ENCODE assay signal across 28 cellular contexts in the genomic region with DNA sequence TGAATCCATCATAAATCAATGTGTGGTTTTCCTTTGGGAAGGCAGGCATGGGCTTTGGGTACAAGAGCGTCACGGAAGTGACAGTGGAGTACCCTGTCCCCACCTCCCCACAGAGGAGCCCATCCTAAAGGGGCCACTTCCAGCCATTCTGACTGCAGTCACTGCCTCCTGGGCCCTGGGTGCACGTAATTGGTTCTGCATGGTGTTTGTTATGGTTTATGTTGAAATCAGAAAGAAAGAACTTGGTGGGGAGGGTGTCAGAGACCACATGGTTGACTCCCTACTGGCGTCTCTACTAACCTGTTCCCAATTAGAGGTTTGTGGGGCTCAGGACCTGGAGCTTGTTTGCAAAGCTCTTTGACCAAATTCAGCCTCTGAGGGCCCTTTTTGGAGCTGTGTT. TPM values are rescaled to one million over a fixed set of nuclear protein-coding genes. Genes with fewer than 3 reads are reported as not detected.
DNase-seq lines count a peak whose midpoint lies in the region; ATAC-seq and TF ChIP-seq lines count a peak whose summit lies in the region.
"Had no signal": no experiment of that assay in that cellular context is flagged by ENCODE, and none has a peak within 500 bp of the region (broad histone marks: within the 10 kb centered on the region; RNA-seq: fewer than 3 reads in every experiment).

No MANE protein-coding gene starts in this region.

- no peaks in the 10 kb centered on the region for H3K27me3 ChIP-seq in AG04450 (ENCODE audit: control insufficient read depth, insufficient read depth, low read length)
- no peaks in the 10 kb centered on the region for H3K27me3 ChIP-seq in hepatocyte
- no peaks in the 10 kb centered on the region for H3K27me3 ChIP-seq in lower lobe of right lung (ENCODE audit: low read depth)
- H3K27me3 ChIP-seq: ascending aorta, left lung, neutrophil had no signal

- no peak overlapping the region for H3K27ac Mint-ChIP-seq in stimulated activated effector memory CD8-positive, alpha-beta T cell treated with anti-CD3 and anti-CD28 coated beads, Interleukin-12 subunit alpha, Interleukin-12 subunit beta, amount 100 ng/mL, for 72 hours
- H3K27ac Mint-ChIP-seq: activated CD8-positive, alpha-beta T cell treated with anti-CD3 and anti-CD28 coated beads for 36 hours; immature natural killer cell had no signal

- H3K9me2 ChIP-seq in hepatocyte (replicated peaks; ENCODE audit: insufficient read depth) = no peaks in the 10 kb centered on the region

- in situ Hi-C loops in astrocyte of the spinal cord (cut with HindIII; ENCODE audit: low sequenced_read_pairs) = no loop called here

- POLR2A ChIA-PET in AG04450 (lab: Yijun Ruan, JAX) = interaction anchor here (0.5 kb wide), 1 partner anchor 148 kb away, joined by 3 read pairs; no protein-coding TSS in a partner anchor

- no peaks in the 10 kb centered on the region for H3K36me3 Mint-ChIP-seq in stimulated activated effector memory CD8-positive, alpha-beta T cell treated with anti-CD3 and anti-CD28 coated beads, Interleukin-12 subunit alpha, Interleukin-12 subunit beta, amount 100 ng/mL, for 72 hours
- H3K36me3 Mint-ChIP-seq: immature natural killer cell had no signal

- DNase-seq in AG04450 (ENCODE audit: low read depth, low spot score) = no peak
- DNase-seq in GM04503 (ENCODE audit: low read depth) = peak; percentile 69
- DNase-seq in astrocyte of the spinal cord (ENCODE audit: low read depth, low spot score) = peak; percentile 44
- DNase-seq in hepatocyte (ENCODE audit: low spot score) = no peak
- no peak for DNase-seq in stimulated activated effector memory CD8-positive, alpha-beta T cell treated with anti-CD3 and anti-CD28 coated beads, Interleukin-12 subunit alpha, Interleukin-12 subunit beta, amount 100 ng/mL, for 72 hours (ENCODE audit: low spot score in 2 of 2)
- no peak for DNase-seq in lower lobe of right lung
- DNase-seq in NAMALWA (ENCODE audit: low spot score) = no peak
- DNase-seq: activated CD8-positive, alpha-beta T cell treated with anti-CD3 and anti-CD28 coated beads for 36 hours; activated naive CD4-positive, alpha-beta T cell treated with Interleukin-2 at 50 U/mL for 16 hours; DMS79; effector CD8-positive, alpha-beta T cell; heart right ventricle; immature natural killer cell; left lung; NCI-H1417; NCI-H524 treated with DMSO at 0.1 percent for 48 hours; T1000 had no signal

- no peak overlapping the region for H3K4me3 Mint-ChIP-seq in stimulated activated effector memory CD8-positive, alpha-beta T cell treated with anti-CD3 and anti-CD28 coated beads, Interleukin-12 subunit alpha, Interleukin-12 subunit beta, amount 100 ng/mL, for 72 hours
- H3K4me3 Mint-ChIP-seq: activated CD8-positive, alpha-beta T cell treated with anti-CD3 and anti-CD28 coated beads for 36 hours; immature natural killer cell had no signal

- H3K79me2 ChIP-seq in hepatocyte = no peaks in the 10 kb centered on the region

- H3K27ac ChIP-seq in AG04450 (ENCODE audit: low read depth, low read length) (peak overlapping the region; percentile 47), hepatocyte (peak overlapping the region; percentile 50), lower lobe of right lung (no peak overlapping the region)
- H3K27ac ChIP-seq: A549, ascending aorta, heart right ventricle, left lung, neutrophil, RWPE1 had no signal

- peaks cover 44% of the 10 kb centered on the region for H3K4me1 ChIP-seq in hepatocyte (ENCODE audit: insufficient read depth)
- no peaks in the 10 kb centered on the region for H3K4me1 ChIP-seq in lower lobe of right lung
- H3K4me1 ChIP-seq: left lung had no signal

- TF ChIP-seq CTCF in AG04450 (IDR thresholded peaks at IDR 0.05; ENCODE audit: low read depth, low read length) (no peak), astrocyte of the spinal cord (IDR thresholded peaks at IDR 0.05; ENCODE audit: low read depth, low read length) (no peak), hepatocyte (IDR thresholded peaks at IDR 0.05; ENCODE audit: poor library complexity) (no peak), lower lobe of right lung (IDR thresholded peaks at IDR 0.05) (no peak)

- no peaks in the 10 kb centered on the region for H3K36me3 ChIP-seq in hepatocyte (replicated peaks; ENCODE audit: insufficient read depth, low read depth)
- no peaks in the 10 kb centered on the region for H3K36me3 ChIP-seq in lower lobe of right lung
- H3K36me3 ChIP-seq: ascending aorta, esophagus muscularis mucosa, heart right ventricle, left lung, neutrophil had no signal

- no peaks in the 10 kb centered on the region for H3K4me1 Mint-ChIP-seq in stimulated activated effector memory CD8-positive, alpha-beta T cell treated with anti-CD3 and anti-CD28 coated beads, Interleukin-12 subunit alpha, Interleukin-12 subunit beta, amount 100 ng/mL, for 72 hours
- H3K4me1 Mint-ChIP-seq: immature natural killer cell had no signal

- H3K4me2 ChIP-seq in hepatocyte = no peak overlapping the region
- H3K4me2 ChIP-seq: A549 had no signal

- H2AFZ ChIP-seq in hepatocyte = no peak overlapping the region

- no peaks in the 10 kb centered on the region for H3K9me3 Mint-ChIP-seq in stimulated activated effector memory CD8-positive, alpha-beta T cell treated with anti-CD3 and anti-CD28 coated beads, Interleukin-12 subunit alpha, Interleukin-12 subunit beta, amount 100 ng/mL, for 72 hours
- H3K9me3 Mint-ChIP-seq: activated CD8-positive, alpha-beta T cell treated with anti-CD3 and anti-CD28 coated beads for 36 hours; immature natural killer cell had no signal

- no peaks in the 10 kb centered on the region for H4K20me1 ChIP-seq in hepatocyte (ENCODE audit: insufficient read depth, poor library complexity, severe bottlenecking)

- intact Hi-C loops in lower lobe of right lung (cut with DNase I) = no loop called here

- H3K9me3 ChIP-seq in AG04450 (ENCODE audit: control insufficient read depth, insufficient read depth, low read length) = no peaks in the 10 kb centered on the region; the same call in 1 of the 2 replicates
- no peaks in the 10 kb centered on the region for H3K9me3 ChIP-seq in hepatocyte (ENCODE audit: low read depth)
- H3K9me3 ChIP-seq in lower lobe of right lung = no peaks in the 10 kb centered on the region
- H3K9me3 ChIP-seq: A549, ascending aorta, esophagus muscularis mucosa, heart right ventricle, left lung, neutrophil had no signal

- ATAC-seq in HG03039 (IDR thresholded peaks at IDR 0.05; ENCODE audit: unreplicated experiment) (no peak), lower lobe of right lung (no peak)
- ATAC-seq in stimulated activated effector memory CD8-positive, alpha-beta T cell treated with anti-CD3 and anti-CD28 coated beads, Interleukin-12 subunit alpha, Interleukin-12 subunit beta, amount 100 ng/mL, for 72 hours = no peak
- ATAC-seq: A549; activated CD8-positive, alpha-beta T cell treated with anti-CD3 and anti-CD28 coated beads for 36 hours; HCT116; heart right ventricle; left lung had no signal

- H3K4me3 ChIP-seq in AG04450 (ENCODE audit: low read depth, low read length) (no peak overlapping the region), astrocyte of the spinal cord (ENCODE audit: low read depth, low read length) (no peak overlapping the region), hepatocyte (no peak overlapping the region), lower lobe of right lung (no peak overlapping the region)
- H3K4me3 ChIP-seq: A549, ascending aorta, esophagus muscularis mucosa, heart right ventricle, left lung had no signal

- CTCF ChIA-PET in AG04450 (lab: Charles Lee) = no interaction called here

- WGBS in hepatocyte (ENCODE audit: low lambda C conversion rate, missing lambda C conversion rate) = 56% methylated on average over 4 of the region's 4 CpGs

RNA-seq across cellular contexts. Expression of a gene that starts 40.8 kb away (rescaled TPM):
- 0.20 and 0.31 TPM in 2 replicates for polyA plus RNA-seq in AG04450 (2011; rRNA removed)
- not detected in 2 replicates for polyA minus RNA-seq in AG04450 (2011; rRNA and poly(A)+ RNA removed)
- 0.48 and 0.50 TPM in 2 replicates for total RNA-seq in hepatocyte
- polyA plus RNA-seq in hepatocyte = 0.56 and 1.3 TPM in 2 replicates
- total RNA-seq in lower lobe of right lung = 2.6 TPM
- total RNA-seq: ascending aorta, esophagus muscularis mucosa, subcutaneous adipose tissue had no signal

RNA-seq across cellular contexts. Expression of a gene that starts 40.9 kb away (rescaled TPM):
- not detected in 2 replicates for polyA plus RNA-seq in AG04450 (2011; rRNA removed)
- polyA minus RNA-seq in AG04450 (2011; rRNA and poly(A)+ RNA removed) = not detected in 2 replicates
- total RNA-seq in hepatocyte = not detected in 2 replicates
- polyA plus RNA-seq in hepatocyte = 0.10 TPM in 1 of 2 replicates, not detected in the other
- not detected for total RNA-seq in lower lobe of right lung
- total RNA-seq: ascending aorta, cerebellum, LHCN-M2, mucosa of gallbladder had no signal
- polyA plus RNA-seq: heart right ventricle had no signal

RNA-seq across cellular contexts. Expression of a gene that starts 48.4 kb away (rescaled TPM):
- polyA plus RNA-seq in AG04450 (2011; rRNA removed) = 241 and 314 TPM in 2 replicates
- 112 and 137 TPM in 2 replicates for polyA minus RNA-seq in AG04450 (2011; rRNA and poly(A)+ RNA removed)
- 185 and 201 TPM in 2 replicates for total RNA-seq in hepatocyte
- 669 and 709 TPM in 2 replicates for polyA plus RNA-seq in hepatocyte
- total RNA-seq in lower lobe of right lung = 307 TPM
- polyA plus RNA-seq: immature natural killer cell had no signal

Comparison
In these comparisons a context has a peak if more than half of its experiments do, and no peak if none do; other contexts are left out.
1. DNase-seq: peak in GM04503 (single experiment) and astrocyte of the spinal cord (single experiment); none in AG04450 (single experiment), hepatocyte (single experiment), stimulated activated effector memory CD8-positive, alpha-beta T cell treated with anti-CD3 and anti-CD28 coated beads, Interleukin-12 subunit alpha, Interleukin-12 subunit beta, amount 100 ng/mL, for 72 hours (0 of 2), lower lobe of right lung (single experiment) and NAMALWA (single experiment).